In the genomic region with DNA sequence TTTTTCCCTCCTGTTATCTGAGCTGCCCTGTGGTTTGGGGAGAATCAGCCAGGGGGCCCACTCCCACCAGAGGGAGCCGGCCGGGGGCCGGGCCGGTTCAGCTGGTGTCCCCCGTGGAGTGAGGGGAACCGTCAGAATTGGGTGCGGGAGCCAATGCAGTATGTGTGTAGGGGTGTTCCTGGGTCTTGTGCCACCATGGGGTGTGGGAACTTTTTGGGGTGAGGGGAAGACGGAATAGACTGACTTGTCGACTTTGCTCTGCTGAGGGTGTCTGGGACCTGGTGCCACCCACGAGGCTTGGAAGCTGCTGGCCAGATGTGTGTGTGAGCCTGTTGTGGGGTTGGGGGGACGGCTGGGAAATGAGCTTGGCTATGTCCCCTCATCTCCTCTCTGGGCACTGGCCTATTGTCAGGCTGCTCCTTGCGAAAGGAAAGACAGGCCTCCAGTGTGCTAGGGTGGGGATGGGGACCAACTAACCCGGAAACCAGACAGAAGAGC, we compare ENCODE assay signal across 8 cellular contexts.
DNase-seq lines count a peak whose midpoint lies in the region; ATAC-seq, FAIRE-seq and TF ChIP-seq lines count a peak whose summit lies in the region.

No MANE protein-coding gene starts in this region.

- DNase-seq in GM19239 (ENCODE audit: insufficient read length, low spot score) (no peak), WERI-Rb-1 (no peak), foreskin fibroblast (peak in 1 of 2 donors; percentile 39), skeletal muscle cell (ENCODE audit: low read depth) (no peak), NCI-H774 (lab: John Stamatoyannopoulos, UW) (no peak), T-helper 9 cell (no peak)

- no peaks in the 10 kb centered on the region for H3K27me3 ChIP-seq in WERI-Rb-1 (ENCODE audit: insufficient read depth, low read depth, severe bottlenecking)

- H3K4me3 ChIP-seq in WERI-Rb-1 (ENCODE audit: low read depth, low read length) (peak overlapping the region; percentile 85), foreskin fibroblast (ENCODE audit: low read depth in 1 of 2, low read length in 2 of 2) (peak overlapping the region; percentile 79 to 91), skeletal muscle cell (ENCODE audit: low read depth, low read length) (peak overlapping the region; percentile 96)

- H3K27ac ChIP-seq in WERI-Rb-1 = peak overlapping the region; percentile 85

- TF ChIP-seq CTCF in WERI-Rb-1 (IDR thresholded peaks at IDR 0.05; ENCODE audit: low read depth, low read length) (peak; percentile 31; the same call in 1 of the 2 replicates), foreskin fibroblast (IDR thresholded peaks at IDR 0.05; ENCODE audit: low read depth, low read length) (peak; percentile 31)

- H3K36me3 ChIP-seq in WERI-Rb-1 = no peaks in the 10 kb centered on the region

- FAIRE-seq in GM19239 (lab: Jason Lieb, UNC) = peak; percentile 74

- no peak for ATAC-seq in GM21360 (IDR thresholded peaks at IDR 0.05; ENCODE audit: unreplicated experiment)
- no peak for ATAC-seq in HG02852 (IDR thresholded peaks at IDR 0.05; ENCODE audit: unreplicated experiment)

- no peaks in the 10 kb centered on the region for H3K9me3 ChIP-seq in WERI-Rb-1 (ENCODE audit: severe bottlenecking)
